ENCODE assay signal across 1 cellular context in the genomic region with DNA sequence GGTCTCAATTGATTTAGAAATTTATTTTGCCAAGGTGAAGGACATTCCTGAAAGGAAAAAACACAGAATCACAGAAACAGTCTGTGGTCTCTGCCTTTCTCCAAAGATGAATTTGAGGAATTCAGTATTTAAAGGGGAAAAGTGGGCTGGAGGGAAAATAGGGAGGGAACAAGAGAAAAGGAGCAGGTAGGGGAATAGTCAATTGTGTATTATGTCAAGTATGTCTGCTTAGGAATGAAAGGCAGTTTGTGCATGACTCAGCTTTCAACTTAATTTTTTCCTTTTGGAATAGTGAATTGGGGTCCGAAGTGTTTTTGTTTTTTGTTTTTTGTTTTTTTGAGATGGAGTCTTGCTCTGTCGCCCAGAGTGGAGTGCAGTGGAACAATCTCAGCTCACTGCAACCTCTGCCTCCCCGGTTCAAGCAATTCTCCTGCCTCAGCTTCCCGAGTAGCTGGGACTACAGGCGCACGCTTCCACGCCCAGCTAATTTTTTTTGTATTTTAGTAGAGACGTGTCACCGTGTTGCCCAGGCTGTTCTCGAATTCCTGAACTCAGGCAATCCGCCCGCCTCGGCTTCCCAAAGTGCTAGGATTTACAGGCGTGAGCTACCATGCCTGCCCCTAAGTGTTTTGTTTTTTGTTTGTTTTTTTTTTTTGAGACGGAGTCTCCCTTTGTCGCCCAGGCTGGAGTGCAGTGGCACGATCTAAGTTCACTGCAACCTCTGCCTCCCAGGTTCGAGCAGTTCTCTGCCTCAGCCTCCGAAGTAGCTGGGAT.
TF ChIP-seq lines count a peak whose summit lies in the region.

No MANE protein-coding gene starts in this region.

TF ChIP-seq in HCT116, 20 proteins besides CTCF, POLR2A, EP300 and RAD21:
- TF ChIP-seq EZH2phosphoT487 (IDR thresholded peaks at IDR 0.05; ENCODE audit: borderline replicate concordance) = no peak
- TF ChIP-seq FOSL1 (IDR thresholded peaks at IDR 0.05; ENCODE audit: low read depth) = no peak
- TF ChIP-seq CEBPB (IDR thresholded peaks at IDR 0.05; ENCODE audit: low read depth) = no peak
- TF ChIP-seq TCF7L2 (IDR thresholded peaks at IDR 0.05; ENCODE audit: borderline replicate concordance, extremely low read depth, insufficient read depth, insufficient read length) = no peak
- TF ChIP-seq, protein P1, sequence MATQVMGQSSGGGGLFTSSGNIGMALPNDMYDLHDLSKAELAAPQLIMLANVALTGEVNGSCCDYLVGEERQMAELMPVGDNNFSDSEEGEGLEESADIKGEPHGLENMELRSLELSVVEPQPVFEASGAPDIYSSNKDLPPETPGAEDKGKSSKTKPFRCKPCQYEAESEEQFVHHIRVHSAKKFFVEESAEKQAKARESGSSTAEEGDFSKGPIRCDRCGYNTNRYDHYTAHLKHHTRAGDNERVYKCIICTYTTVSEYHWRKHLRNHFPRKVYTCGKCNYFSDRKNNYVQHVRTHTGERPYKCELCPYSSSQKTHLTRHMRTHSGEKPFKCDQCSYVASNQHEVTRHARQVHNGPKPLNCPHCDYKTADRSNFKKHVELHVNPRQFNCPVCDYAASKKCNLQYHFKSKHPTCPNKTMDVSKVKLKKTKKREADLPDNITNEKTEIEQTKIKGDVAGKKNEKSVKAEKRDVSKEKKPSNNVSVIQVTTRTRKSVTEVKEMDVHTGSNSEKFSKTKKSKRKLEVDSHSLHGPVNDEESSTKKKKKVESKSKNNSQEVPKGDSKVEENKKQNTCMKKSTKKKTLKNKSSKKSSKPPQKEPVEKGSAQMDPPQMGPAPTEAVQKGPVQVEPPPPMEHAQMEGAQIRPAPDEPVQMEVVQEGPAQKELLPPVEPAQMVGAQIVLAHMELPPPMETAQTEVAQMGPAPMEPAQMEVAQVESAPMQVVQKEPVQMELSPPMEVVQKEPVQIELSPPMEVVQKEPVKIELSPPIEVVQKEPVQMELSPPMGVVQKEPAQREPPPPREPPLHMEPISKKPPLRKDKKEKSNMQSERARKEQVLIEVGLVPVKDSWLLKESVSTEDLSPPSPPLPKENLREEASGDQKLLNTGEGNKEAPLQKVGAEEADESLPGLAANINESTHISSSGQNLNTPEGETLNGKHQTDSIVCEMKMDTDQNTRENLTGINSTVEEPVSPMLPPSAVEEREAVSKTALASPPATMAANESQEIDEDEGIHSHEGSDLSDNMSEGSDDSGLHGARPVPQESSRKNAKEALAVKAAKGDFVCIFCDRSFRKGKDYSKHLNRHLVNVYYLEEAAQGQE (IDR thresholded peaks at IDR 0.05; ENCODE audit: low read depth) = no peak
- no peak for TF ChIP-seq ZFX (IDR thresholded peaks at IDR 0.05)
- TF ChIP-seq ELF1 (IDR thresholded peaks at IDR 0.05; ENCODE audit: borderline replicate concordance, low read depth) = no peak
- TF ChIP-seq CBX3 (IDR thresholded peaks at IDR 0.05; ENCODE audit: low read depth) = no peak
- TF ChIP-seq, protein P2, sequence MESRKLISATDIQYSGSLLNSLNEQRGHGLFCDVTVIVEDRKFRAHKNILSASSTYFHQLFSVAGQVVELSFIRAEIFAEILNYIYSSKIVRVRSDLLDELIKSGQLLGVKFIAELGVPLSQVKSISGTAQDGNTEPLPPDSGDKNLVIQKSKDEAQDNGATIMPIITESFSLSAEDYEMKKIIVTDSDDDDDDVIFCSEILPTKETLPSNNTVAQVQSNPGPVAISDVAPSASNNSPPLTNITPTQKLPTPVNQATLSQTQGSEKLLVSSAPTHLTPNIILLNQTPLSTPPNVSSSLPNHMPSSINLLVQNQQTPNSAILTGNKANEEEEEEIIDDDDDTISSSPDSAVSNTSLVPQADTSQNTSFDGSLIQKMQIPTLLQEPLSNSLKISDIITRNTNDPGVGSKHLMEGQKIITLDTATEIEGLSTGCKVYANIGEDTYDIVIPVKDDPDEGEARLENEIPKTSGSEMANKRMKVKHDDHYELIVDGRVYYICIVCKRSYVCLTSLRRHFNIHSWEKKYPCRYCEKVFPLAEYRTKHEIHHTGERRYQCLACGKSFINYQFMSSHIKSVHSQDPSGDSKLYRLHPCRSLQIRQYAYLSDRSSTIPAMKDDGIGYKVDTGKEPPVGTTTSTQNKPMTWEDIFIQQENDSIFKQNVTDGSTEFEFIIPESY (IDR thresholded peaks at IDR 0.05; ENCODE audit: extremely low read depth, insufficient replicate concordance, low read length) = no peak
- no peak for TF ChIP-seq EZH2 (IDR thresholded peaks at IDR 0.05)
- no peak for TF ChIP-seq SP1 (IDR thresholded peaks at IDR 0.05; ENCODE audit: low read depth)
- TF ChIP-seq, protein P3, sequence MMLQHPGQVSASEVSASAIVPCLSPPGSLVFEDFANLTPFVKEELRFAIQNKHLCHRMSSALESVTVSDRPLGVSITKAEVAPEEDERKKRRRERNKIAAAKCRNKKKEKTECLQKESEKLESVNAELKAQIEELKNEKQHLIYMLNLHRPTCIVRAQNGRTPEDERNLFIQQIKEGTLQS (IDR thresholded peaks at IDR 0.05) = no peak
- no peak for TF ChIP-seq EGR1 (IDR thresholded peaks at IDR 0.05; ENCODE audit: low read depth)
- no peak for TF ChIP-seq ZNF274 (IDR thresholded peaks at IDR 0.05; ENCODE audit: low read depth, low read length)
